ENCODE assay signal across 8 cellular contexts in the genomic region with DNA sequence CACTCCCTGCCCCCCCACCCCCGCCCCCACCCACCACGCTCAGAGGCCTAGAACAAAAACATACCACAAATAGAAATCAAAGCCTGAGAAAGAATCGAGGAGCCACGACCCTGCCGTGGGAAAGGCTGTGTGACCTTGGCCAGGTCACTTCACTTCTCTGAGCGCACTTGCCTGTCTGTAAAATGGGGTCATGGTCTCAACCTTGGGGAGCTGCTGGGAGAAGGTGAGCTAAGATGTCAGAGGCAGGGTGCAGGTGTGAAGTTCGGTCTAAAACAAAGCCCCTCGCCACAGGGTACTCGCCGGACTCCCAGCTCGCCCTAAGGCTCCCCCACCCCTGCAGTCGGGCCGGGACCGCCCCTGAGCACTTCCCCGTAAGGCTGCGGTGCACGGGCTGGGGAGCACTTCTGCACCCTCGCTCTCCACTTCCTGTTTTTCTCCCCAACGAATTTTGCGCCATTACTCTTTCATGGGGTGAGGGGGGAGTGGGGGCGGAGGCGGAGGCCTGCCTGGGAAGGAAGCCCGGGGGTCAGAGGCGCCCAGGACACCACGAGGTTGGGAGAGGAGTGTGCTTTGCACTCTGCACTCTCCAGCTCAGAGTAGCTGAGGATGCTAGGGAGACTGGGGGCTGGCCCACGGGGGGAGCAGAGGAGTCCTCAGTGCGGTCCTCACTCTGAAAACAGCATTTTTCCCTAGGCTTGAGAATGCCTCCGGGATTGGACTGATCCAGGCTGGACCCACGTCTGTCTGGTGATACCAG. TPM values are rescaled to one million over a fixed set of nuclear protein-coding genes. Genes with fewer than 3 reads are reported as not detected.
DNase-seq lines count a peak whose midpoint lies in the region; ATAC-seq, FAIRE-seq and TF ChIP-seq lines count a peak whose summit lies in the region.

No MANE protein-coding gene starts in this region.

- H4K8ac ChIP-seq in H1 (ENCODE audit: extremely low read depth, insufficient read depth, low read length) = peak overlapping the region; percentile 72; the same call in 1 of the 2 replicates

- no peaks in the 10 kb centered on the region for H3K36me3 ChIP-seq in H1 (ENCODE audit: control insufficient read depth in 2 of 4, insufficient read depth in 4 of 4, low read length in 3 of 4)

- no peak overlapping the region for H3K14ac ChIP-seq in H1 (ENCODE audit: insufficient read length)

- no peaks in the 10 kb centered on the region for H3K9me3 ChIP-seq in H1 (ENCODE audit: insufficient read depth in 2 of 2, low read depth in 1 of 2, low read length in 1 of 2)

- TF ChIP-seq CTCF in H1 (IDR thresholded peaks at IDR 0.05; ENCODE audit: control extremely low read depth in 1 of 3, insufficient read depth in 1 of 3, low read depth in 1 of 3, low read length in 3 of 3) = no peak

- no peak overlapping the region for H2BK5ac ChIP-seq in H1 (ENCODE audit: low read depth, low read length)

- H2BK15ac ChIP-seq in H1 (ENCODE audit: low read length) = 0 out of 2 replicates have a peak overlapping the region, but pooled peaks have one; percentile 29

- H3K27me3 ChIP-seq in H1 (replicated peaks in 1 of 4; ENCODE audit: control insufficient read depth in 3 of 4, extremely low read depth in 1 of 4, insufficient read depth in 3 of 4, low read length in 3 of 4) = peaks cover 0 to 8% (median 0%) of the 10 kb centered on the region in 4 experiments; a peak in 2 of 7 replicates

- ATAC-seq in HG02642 (IDR thresholded peaks at IDR 0.05; ENCODE audit: poor library complexity, unreplicated experiment) (peak; percentile 23), HG02571 (IDR thresholded peaks at IDR 0.05; ENCODE audit: unreplicated experiment) (no peak), HG03039 (IDR thresholded peaks at IDR 0.05; ENCODE audit: unreplicated experiment) (no peak)

- H3K79me2 ChIP-seq in H1 (ENCODE audit: control insufficient read depth in 1 of 2, insufficient read depth in 2 of 2, low read length in 2 of 2) = no peaks in the 10 kb centered on the region

- FAIRE-seq in H1 (lab: Jason Lieb, UNC) = no peak

- H2AFZ ChIP-seq in H1 (ENCODE audit: low read length) = no peak overlapping the region

- H4K5ac ChIP-seq in H1 (ENCODE audit: insufficient read length, low read depth, low read length) = no peak overlapping the region

- no peak overlapping the region for H3K4me2 ChIP-seq in H1 (ENCODE audit: insufficient read depth in 1 of 2, low read depth in 2 of 2, low read length in 2 of 2)

- no peak overlapping the region for H3K23ac ChIP-seq in H1 (ENCODE audit: insufficient read length)

- no peaks in the 10 kb centered on the region for H4K20me1 ChIP-seq in H1 (replicated peaks in 1 of 2; ENCODE audit: control insufficient read depth in 1 of 2, insufficient read depth in 2 of 2, low read length in 2 of 2)

- no peak overlapping the region for H3K4me3 ChIP-seq in H1 (ENCODE audit: extremely low read depth in 1 of 4, insufficient read depth in 2 of 4, low read depth in 3 of 4, low read length in 4 of 4)

- 85% methylated on average over 26 of the region's 29 CpGs; no CpG with 5 or more reads in 1 of the 2 experiments for WGBS in H1 (ENCODE audit: extremely low coverage in 1 of 2, insufficient coverage in 1 of 2, insufficient read length in 1 of 2, insufficient replicate concordance in 2 of 2, low coverage in 1 of 2, low lambda C conversion rate in 2 of 2, missing lambda C conversion rate in 1 of 2), 2 experiments

- H2BK20ac ChIP-seq in H1 (ENCODE audit: low read length) = 0 out of 2 replicates have a peak overlapping the region, but pooled peaks have one; percentile 9

- H3K79me1 ChIP-seq in H1 (ENCODE audit: low read depth, low read length) = no peaks in the 10 kb centered on the region

- peak overlapping the region; percentile 56 for H4K91ac ChIP-seq in H1 (replicated peaks; ENCODE audit: insufficient read length, low read length)

- POLR2A ChIA-PET in H1 (lab: Charles Lee; ENCODE audit: partially characterized antibody) = interaction anchor here (1.2 to 1.6 kb wide), 2 partner anchors 14 to 97 kb away, joined by 3 to 6 read pairs; no protein-coding TSS in a partner anchor

- peak; percentile 45 to 66 for DNase-seq in activated CD4-positive, alpha-beta T cell treated with anti-CD3 and anti-CD28 coated beads for 24 hours (ENCODE audit: low read depth in 2 of 2)
- DNase-seq in H1 (ENCODE audit: low read depth in 1 of 2, low spot score in 2 of 2) (peak in 1 of 2 experiments; percentile 49), NCI-H2196 (lab: John Stamatoyannopoulos, UW; ENCODE audit: unreplicated experiment) (no peak), NCI-H1105 treated with DMSO at 0.1 percent for 48 hours (lab: John Stamatoyannopoulos, UW) (no peak)
- DNase-seq in stimulated activated CD4-positive, alpha-beta T cell treated with anti-CD3 and anti-CD28 coated beads, TNF-alpha, amount 100 ng/mL, for 1 hour (ENCODE audit: low read depth in 3 of 3, low spot score in 1 of 3) = peak; percentile 42 to 57 (median 51)

- no peak overlapping the region for H3K9ac ChIP-seq in H1 (replicated peaks in 1 of 4; ENCODE audit: extremely low read depth in 1 of 4, low read depth in 3 of 4, low read length in 3 of 4)

- H2BK12ac ChIP-seq in H1 (ENCODE audit: low read depth, low read length) = no peak overlapping the region

- no peaks in the 10 kb centered on the region for H3K23me2 ChIP-seq in H1 (ENCODE audit: low read depth, low read length)

- no peak for TF ChIP-seq EP300 in H1 (IDR thresholded peaks at IDR 0.05; ENCODE audit: borderline replicate concordance in 1 of 2, low read depth in 2 of 2, low read length in 2 of 2)

- H2BK120ac ChIP-seq in H1 (replicated peaks; ENCODE audit: low read depth, low read length) = no peak overlapping the region

- no peak for TF ChIP-seq POLR2A in H1 (IDR thresholded peaks at IDR 0.05; ENCODE audit: control extremely low read depth in 1 of 2, low read depth in 2 of 2, low read length in 2 of 2)

- no peak overlapping the region for H3K18ac ChIP-seq in H1 (ENCODE audit: extremely low read depth, low read length)

- no peak for TF ChIP-seq RAD21 in H1 (IDR thresholded peaks at IDR 0.05 in 1 of 2, conservative IDR thresholded peaks at IDR 0.05 in 1 of 2; ENCODE audit: low read depth in 2 of 2, low read length in 2 of 2)

- H3K4ac ChIP-seq in H1 (replicated peaks; ENCODE audit: insufficient read length, low read depth, low read length) = no peak overlapping the region

- H3K27ac ChIP-seq in H1 (ENCODE audit: low read depth, low read length) = no peak overlapping the region

- no peak overlapping the region for H3K56ac ChIP-seq in H1 (replicated peaks; ENCODE audit: insufficient read length, low read depth, low read length)

- no peak overlapping the region for H2AK5ac ChIP-seq in H1 (ENCODE audit: low read depth, low read length)

- CTCF ChIA-PET in H1 (lab: Charles Lee; ENCODE audit: partially characterized antibody) = interaction anchor here (0.7 to 7.7 kb wide), 13 partner anchors 8 to 231 kb away, joined by 3 to 77 read pairs (median 6); no protein-coding TSS in a partner anchor

- H3K4me1 ChIP-seq in H1 (replicated peaks in 1 of 4; ENCODE audit: control insufficient read depth in 3 of 4, insufficient read depth in 4 of 4, low read length in 3 of 4) = peaks cover 0 to 10% (median 8%) of the 10 kb centered on the region in 4 experiments; a peak in 5 of 7 replicates

TF ChIP-seq in H1, 55 proteins besides CTCF, POLR2A, EP300 and RAD21:
- no peak for TF ChIP-seq TAF1 (IDR thresholded peaks at IDR 0.05; ENCODE audit: low read depth, low read length)
- TF ChIP-seq KDM1A (IDR thresholded peaks at IDR 0.05; ENCODE audit: borderline replicate concordance, low read length) = peak; percentile 91
- TF ChIP-seq CBX5 (IDR thresholded peaks at IDR 0.05; ENCODE audit: low read depth, low read length) = no peak

RNA-seq across cellular contexts. Expression of gene PIK3CD, which starts 21.9 kb away (rescaled TPM):
- total RNA-seq in H1 (2021; fragmentation: NEBNext Ultra II Directional; extraction: Animal tissue kit (Norgen Biotek cat#: 25700)) = 24.1 and 24.8 TPM in 2 replicates
- 20.6 and 28.8 TPM in 2 replicates for polyA plus RNA-seq in H1 (2011; rRNA removed)
- 18.1 TPM for polyA plus RNA-seq in H1 (2011; cell fraction: cytosol; rRNA removed)
- 46.9 TPM for polyA plus RNA-seq in H1 (2011; cell fraction: nucleus; rRNA removed)
- polyA plus RNA-seq in H1 (2012, experiment 1 of 2) = 20.8 to 23.7 TPM (median 22.1 TPM) in 4 replicates
- polyA plus RNA-seq in H1 (2012, experiment 2 of 2) = 14.9 TPM
- 6.2 TPM for polyA plus RNA-seq in H1 (2013, experiment 1 of 2)
- polyA plus RNA-seq in H1 (2013, experiment 2 of 2) = 5.9 TPM
- polyA minus RNA-seq in H1 (2011; rRNA and poly(A)+ RNA removed) = 23.1 and 25.3 TPM in 2 replicates
- polyA minus RNA-seq in H1 (2011; cell fraction: cytosol; rRNA and poly(A)+ RNA removed) = 17.4 TPM
- 26.4 TPM for polyA minus RNA-seq in H1 (2011; cell fraction: nucleus; rRNA and poly(A)+ RNA removed)

RNA-seq across cellular contexts. Expression of gene TMEM201, which starts 40.9 kb away (rescaled TPM):
- total RNA-seq in H1 (2021; fragmentation: NEBNext Ultra II Directional; extraction: Animal tissue kit (Norgen Biotek cat#: 25700)) = 27.1 and 27.9 TPM in 2 replicates
- polyA plus RNA-seq in H1 (2011; rRNA removed) = 8.2 and 14.2 TPM in 2 replicates
- 4.4 TPM for polyA plus RNA-seq in H1 (2011; cell fraction: cytosol; rRNA removed)
- polyA plus RNA-seq in H1 (2011; cell fraction: nucleus; rRNA removed) = 24.5 TPM
- polyA plus RNA-seq in H1 (2012, experiment 1 of 2) = 11.3 to 20.5 TPM (median 17.5 TPM) in 4 replicates
- polyA plus RNA-seq in H1 (2012, experiment 2 of 2) = 17.2 TPM
- 24.4 TPM for polyA plus RNA-seq in H1 (2013, experiment 1 of 2)
- 26.3 TPM for polyA plus RNA-seq in H1 (2013, experiment 2 of 2)
- 6.7 and 6.9 TPM in 2 replicates for polyA minus RNA-seq in H1 (2011; rRNA and poly(A)+ RNA removed)
- 12.9 TPM for polyA minus RNA-seq in H1 (2011; cell fraction: cytosol; rRNA and poly(A)+ RNA removed)
- polyA minus RNA-seq in H1 (2011; cell fraction: nucleus; rRNA and poly(A)+ RNA removed) = 20.1 TPM

Comparison
In these comparisons a context has a peak if more than half of its experiments do, and no peak if none do; other contexts are left out.
1. DNase-seq: peak in activated CD4-positive, alpha-beta T cell treated with anti-CD3 and anti-CD28 coated beads for 24 hours (2 of 2) and stimulated activated CD4-positive, alpha-beta T cell treated with anti-CD3 and anti-CD28 coated beads, TNF-alpha, amount 100 ng/mL, for 1 hour (3 of 3); none in NCI-H2196 (single experiment) and NCI-H1105 treated with DMSO at 0.1 percent for 48 hours (single experiment).